Comparison of ENCODE assay signal across 10 cellular contexts in genomic region chr3:44874308-44874707, GRCh38. TPM values are rescaled to one million over a fixed set of nuclear protein-coding genes. Genes with fewer than 3 reads are reported as not detected.
"Had no signal": no experiment of that assay in that cellular context is flagged by ENCODE, and none has a peak within 500 bp of the region (broad histone marks: within the 10 kb centered on the region; RNA-seq: fewer than 3 reads in every experiment).

Gene TGM4, plus strand, starts transcription at chr3:44874608. Its CDS starts 71 bp downstream, at chr3:44874679.

- FAIRE-seq: HTR-8/SVneo, K562 had no signal

- H3K36me3 ChIP-seq: HAP-1 had no signal

- H3K27ac Mint-ChIP-seq: HFFc6 had no signal

- H3K9me3 ChIP-seq: HAP-1 had no signal

- H3K4me3 ChIP-seq: HAP-1, K562 had no signal

- ATAC-seq: HCT116, K562 had no signal

- DNase-seq: GOT3, H7, HFFc6, KG1 had no signal

- H3K9me3 Mint-ChIP-seq: HFFc6 had no signal

- H3K4me3 Mint-ChIP-seq: HFFc6 had no signal

- H3K4me1 ChIP-seq: HAP-1 had no signal

RNA-seq across cellular contexts. Expression of gene TGM4, which starts in this region (rescaled TPM):
- total RNA-seq: H4, H7, HFFc6, HT-29, K562 had no signal
- polyA plus RNA-seq: K562 had no signal
